ENCODE assay signal across 32 cellular contexts in the genomic region with DNA sequence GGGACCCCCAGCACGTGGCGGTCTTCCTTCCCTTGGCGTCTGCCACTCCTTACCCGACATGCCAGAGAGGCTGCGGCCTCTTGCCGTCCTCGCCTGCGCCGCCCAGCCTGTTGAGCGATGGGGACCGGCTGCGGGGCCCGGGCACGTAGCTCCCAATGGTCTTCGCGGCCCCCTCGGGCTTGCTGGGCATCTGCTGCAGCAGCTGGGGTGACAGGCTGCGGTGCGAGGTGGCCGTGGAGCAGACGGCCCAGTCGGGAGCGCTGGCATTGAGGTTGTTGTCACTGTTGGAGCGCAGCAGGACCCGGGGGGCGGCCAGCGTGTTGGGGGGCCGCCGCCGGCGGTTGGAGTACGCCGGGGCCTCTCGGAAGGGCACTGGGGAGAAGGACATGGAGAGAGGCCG.
"Had no signal": no experiment of that assay in that cellular context is flagged by ENCODE, and none has a peak within 500 bp of the region (broad histone marks: within the 10 kb centered on the region; RNA-seq: fewer than 3 reads in every experiment).

No MANE protein-coding gene starts in this region.

- H3K36me3 ChIP-seq: adrenal gland, ascending aorta, brain microvascular endothelial cell, breast epithelium, cardiac muscle cell had no signal

- H3K4me3 ChIP-seq: adrenal gland, ascending aorta, body of pancreas, breast epithelium, cardiac muscle cell had no signal

- ATAC-seq: activated naive CD4-positive, alpha-beta T cell treated with anti-CD3 and anti-CD28 coated beads, Interleukin-2, amount 50 U/mL, for 72 hours; activated naive CD8-positive, alpha-beta T cell treated with anti-CD3 and anti-CD28 coated beads, Interleukin-2, amount 50 U/mL, for 24 hours; activated T-cell treated with anti-CD3 and anti-CD28 coated beads, Interleukin-2, amount 50 U/mL, for 4 hours; activated T-cell treated with anti-CD3 and anti-CD28 coated beads, Interleukin-2, amount 50 U/mL, for 72 hours; activated T-helper 17 cell treated with anti-CD3 and anti-CD28 coated beads, Interleukin-2, amount 50 U/mL, for 72 hours; body of pancreas had no signal

- DNase-seq: activated effector memory CD4-positive, alpha-beta T cell treated with anti-CD3 and anti-CD28 coated beads, Interleukin-2, amount 50 U/mL, for 16 hours; activated effector memory CD4-positive, alpha-beta T cell treated with Interleukin-2 at 50 U/mL for 16 hours; activated gamma-delta T cell; activated gamma-delta T cell treated with Interleukin-2 at 50 U/mL for 16 hours; activated naive CD4-positive, alpha-beta T cell; activated naive CD4-positive, alpha-beta T cell treated with anti-CD3 and anti-CD28 coated beads for 36 hours; activated naive CD4-positive, alpha-beta T cell treated with anti-CD3 and anti-CD28 coated beads, Interleukin-2, amount 10 ng/mL, durations not matched to agents 7 days and 5 days; activated naive CD4-positive, alpha-beta T cell treated with anti-CD3 and anti-CD28 coated beads, Interleukin-2, amount 50 U/mL, for 16 hours; activated naive CD4-positive, alpha-beta T cell treated with Interleukin-2 at 50 U/mL for 16 hours; activated naive CD8-positive, alpha-beta T cell treated with anti-CD3 and anti-CD28 coated beads for 36 hours; activated naive CD8-positive, alpha-beta T cell treated with anti-CD3 and anti-CD28 coated beads, Interleukin-2, amount 10 ng/mL, durations not matched to agents 7 days and 5 days; activated naive CD8-positive, alpha-beta T cell treated with anti-CD3 and anti-CD28 coated beads, Interleukin-2, amount 50 U/mL, for 24 hours; activated T-cell treated with anti-CD3 and anti-CD28 coated beads, Interleukin-2, amount 50 U/mL, for 1 hour; activated T-cell treated with anti-CD3 and anti-CD28 coated beads, Interleukin-2, amount 50 U/mL, for 24 hours; activated T-cell treated with anti-CD3 and anti-CD28 coated beads, Interleukin-2, amount 50 U/mL, for 4 hours; activated T-cell treated with anti-CD3 and anti-CD28 coated beads, Interleukin-2, amount 50 U/mL, for 48 hours; activated T-cell treated with anti-CD3 and anti-CD28 coated beads, Interleukin-2, amount 50 U/mL, for 72 hours; adrenal gland; amniotic stem cell; amygdala; anterior cingulate cortex; aorta; body of pancreas; brain microvascular endothelial cell; caudate nucleus; central memory CD4-positive, alpha-beta T cell; cerebellar nuclear complex had no signal

- H3K9me3 ChIP-seq: adrenal gland, ascending aorta, body of pancreas, breast epithelium had no signal

- H3K27ac ChIP-seq: adrenal gland, ascending aorta, body of pancreas, brain microvascular endothelial cell, breast epithelium, cardiac muscle cell had no signal

- H3K4me1 ChIP-seq: adrenal gland, ascending aorta, body of pancreas, breast epithelium had no signal

- H3K27me3 ChIP-seq: adrenal gland, ascending aorta, body of pancreas, cardiac muscle cell had no signal
